ENCODE assay signal across 8 cellular contexts in the genomic region with DNA sequence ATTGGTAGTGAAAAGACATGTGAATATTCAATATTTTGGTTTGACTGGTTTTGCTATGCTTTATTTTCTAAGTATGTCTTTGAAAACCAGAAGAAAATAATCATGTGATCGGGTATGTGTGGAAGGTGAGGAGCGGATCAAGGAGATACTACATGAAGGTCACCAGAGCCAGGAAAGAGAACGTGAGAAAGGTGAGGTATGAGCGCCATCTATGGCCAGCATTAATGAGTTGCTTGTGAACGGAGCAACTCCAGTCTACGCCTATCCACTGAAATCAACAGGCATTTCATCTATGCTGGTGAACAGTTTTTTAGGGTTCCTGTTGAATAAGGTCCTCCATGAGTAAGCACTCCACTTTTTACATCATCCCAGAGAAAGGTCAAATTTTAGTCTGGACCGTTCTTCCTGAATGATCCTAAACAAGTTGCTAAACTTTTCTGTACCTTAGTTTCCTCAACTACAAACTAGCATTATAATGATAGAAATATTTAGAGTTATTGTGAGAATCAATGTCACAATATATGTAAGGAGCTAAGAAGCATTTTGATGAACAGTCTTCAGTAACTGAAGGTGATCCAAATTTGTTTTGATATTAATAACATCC.
DNase-seq lines count a peak whose midpoint lies in the region; ATAC-seq and TF ChIP-seq lines count a peak whose summit lies in the region.

No MANE protein-coding gene starts in this region.

- H3K9ac ChIP-seq in smooth muscle cell (ENCODE audit: low read depth): no peak overlapping the region

- H3K36me3 Mint-ChIP-seq in natural killer cell: no peaks in the 10 kb centered on the region

- H3F3A ChIP-seq in smooth muscle cell (ENCODE audit: low read depth): no peaks in the 10 kb centered on the region

- TF ChIP-seq CTCF in smooth muscle cell (IDR thresholded peaks at IDR 0.05; ENCODE audit: borderline replicate concordance, insufficient read depth, poor library complexity, severe bottlenecking) (peak; percentile 79), natural killer cell (IDR thresholded peaks at IDR 0.05) (no peak)

- H3K79me2 ChIP-seq in smooth muscle cell (ENCODE audit: low read depth): no peaks in the 10 kb centered on the region

- H3K4me3 Mint-ChIP-seq in natural killer cell: no peak overlapping the region

- no peaks in the 10 kb centered on the region for H3K4me1 Mint-ChIP-seq in natural killer cell

- WGBS in smooth muscle cell (ENCODE audit: low lambda C conversion rate): 9% methylated on average over 7 of the region's 7 CpGs

- no peak overlapping the region for H3K4me2 ChIP-seq in smooth muscle cell

- H4K20me1 ChIP-seq in smooth muscle cell (ENCODE audit: low read depth): no peaks in the 10 kb centered on the region

- no peak overlapping the region for H2AFZ ChIP-seq in smooth muscle cell (ENCODE audit: low read depth)

- ATAC-seq in GM18502 (IDR thresholded peaks at IDR 0.05; ENCODE audit: poor library complexity, unreplicated experiment) (peak; percentile 96), HG02610 (IDR thresholded peaks at IDR 0.05; ENCODE audit: unreplicated experiment) (peak; percentile 99), SK-N-SH treated with all-trans-retinoic acid at 6 μM for 48 hours (peak; percentile 100), Right ventricle myocardium superior (ENCODE audit: poor library complexity) (peak; percentile 83), natural killer cell (no peak)

- no peak overlapping the region for H3K27ac ChIP-seq in smooth muscle cell (ENCODE audit: low read depth)

- H3K4me3 ChIP-seq in smooth muscle cell: no peak overlapping the region

- H3K27me3 ChIP-seq in smooth muscle cell (ENCODE audit: low read depth): no peaks in the 10 kb centered on the region

- H3K9me3 ChIP-seq in smooth muscle cell (replicated peaks; ENCODE audit: low read depth): no peaks in the 10 kb centered on the region

- H3K4me1 ChIP-seq in smooth muscle cell (ENCODE audit: low read depth): no peaks in the 10 kb centered on the region

- H3K36me3 ChIP-seq in smooth muscle cell (ENCODE audit: low read depth): no peaks in the 10 kb centered on the region

- no peaks in the 10 kb centered on the region for H3K27me3 Mint-ChIP-seq in natural killer cell (ENCODE audit: low read depth in 2 of 2)

- H3K9me3 Mint-ChIP-seq in natural killer cell: peaks cover 5 to 13% of the 10 kb centered on the region in 2 donors

- intact Hi-C loops in Right ventricle myocardium superior (cut with DNase I): no loop called here
- intact Hi-C loops in natural killer cell (cut with micrococcal nuclease): no loop called here
- intact Hi-C loops in posterior vena cava (cut with DNase I): no loop called here

- DNase-seq in NCI-H1048 (lab: John Stamatoyannopoulos, UW) (peak; percentile 61), Right ventricle myocardium superior (no peak), smooth muscle cell (lab: John Stamatoyannopoulos, UW; ENCODE audit: unreplicated experiment) (no peak), natural killer cell (no peak), posterior vena cava (ENCODE audit: low spot score) (no peak)

- no peak overlapping the region for H3K27ac Mint-ChIP-seq in natural killer cell

TF ChIP-seq in SK-N-SH treated with all-trans-retinoic acid at 6 μM for 48 hours, 23 proteins besides CTCF, POLR2A, EP300 and RAD21:
- no peak for TF ChIP-seq ZFP30 (CRISPR knock-in tag; IDR thresholded peaks at IDR 0.05)

Comparison
In these comparisons a context has a peak if more than half of its experiments do, and no peak if none do; other contexts are left out.
1. ATAC-seq: peak in GM18502 (single experiment), HG02610 (single experiment), SK-N-SH treated with all-trans-retinoic acid at 6 μM for 48 hours (single experiment) and Right ventricle myocardium superior (single experiment); none in natural killer cell (0 of 3).